In genomic region chrX:68498508-68499379, GRCh38 we compare ENCODE assay signal across 8 cellular contexts. TPM values are rescaled to one million over a fixed set of nuclear protein-coding genes. Genes with fewer than 3 reads are reported as not detected.
A peak's percentile ranks its signal among the peaks of the same experiment; 100 is the strongest.
DNase-seq lines count a peak whose midpoint lies in the region; ATAC-seq, FAIRE-seq and TF ChIP-seq lines count a peak whose summit lies in the region.

YIPF6 (plus strand) TSS chrX:68499051; CDS start chrX:68499067, 16 bp downstream.

- dilution Hi-C loops in keratinocyte (cut with MboI; ENCODE audit: extremely low pct_ligation_motif_present, low sequenced_read_pairs): no loop called here

- DNase-seq in AG09309 (ENCODE audit: low read depth): no peak
- DNase-seq in NCI-H2227 treated with DMSO at 0.1 percent for 48 hours (lab: John Stamatoyannopoulos, UW): peak; percentile 60
- DNase-seq in cerebellar cortex (ENCODE audit: low spot score): peak; percentile 77
- no peak for DNase-seq in keratinocyte (ENCODE audit: low read depth, low spot score)
- DNase-seq in stimulated activated CD4-positive, alpha-beta T cell treated with anti-CD3 and anti-CD28 coated beads, Interleukin-12 subunit alpha, Interleukin-12 subunit beta, amount 100 ng/mL, for 48 hours (ENCODE audit: low read depth in 2 of 3, low spot score in 1 of 3): peak; percentile 30 to 62 (median 39)

- no peaks in the 10 kb centered on the region for H3K9me1 ChIP-seq in keratinocyte (ENCODE audit: control insufficient read depth, extremely low read depth, insufficient read depth, low read length)

- peak within 1 kb of the TSS; percentile 90 for H2AFZ ChIP-seq in keratinocyte (ENCODE audit: control insufficient read depth, low read length)

- peak; percentile 76 for ATAC-seq in GM18870 (IDR thresholded peaks at IDR 0.05; ENCODE audit: unreplicated experiment)
- ATAC-seq in HG03097 (IDR thresholded peaks at IDR 0.05; ENCODE audit: low FRiP score, unreplicated experiment): peak; percentile 95
- peak; percentile 89 to 92 for ATAC-seq in activated CD4-positive, CD25-positive, alpha-beta regulatory T cell treated with anti-CD3 and anti-CD28 coated beads, Interleukin-2, amount 50 U/mL, for 24 hours

- H3K9ac ChIP-seq in keratinocyte (ENCODE audit: control insufficient read depth, extremely low read depth, insufficient read depth, low read length): peak within 1 kb of the TSS; percentile 91

- no peaks in the 10 kb centered on the region for H3K27me3 ChIP-seq in keratinocyte (ENCODE audit: control insufficient read depth, extremely low read depth, insufficient read depth, low read length)

- TF ChIP-seq CTCF in AG09309 (IDR thresholded peaks at IDR 0.05; ENCODE audit: control insufficient read depth, insufficient read depth, low read depth, low read length, missing control alignments) (no peak), keratinocyte (optimal IDR thresholded peaks at IDR 0.05 in 1 of 3, IDR thresholded peaks at IDR 0.05 in 1 of 3, conservative IDR thresholded peaks at IDR 0.05 in 1 of 3; ENCODE audit: extremely low read depth in 1 of 3, insufficient read depth in 2 of 3, low read length in 3 of 3) (no peak)

- peaks cover 34% of the 10 kb centered on the region for H3K79me2 ChIP-seq in keratinocyte (ENCODE audit: control insufficient read depth, insufficient read depth, low read length)

- peak; percentile 41 for FAIRE-seq in keratinocyte (lab: Jason Lieb, UNC)

- no peaks in the 10 kb centered on the region for H3K9me3 ChIP-seq in keratinocyte (ENCODE audit: control insufficient read depth, low read depth, low read length)

- peak within 1 kb of the TSS; percentile 93 for H3K27ac ChIP-seq in keratinocyte (ENCODE audit: control insufficient read depth, insufficient read depth, low read length)

- peaks cover 2% of the 10 kb centered on the region for H3K4me1 ChIP-seq in keratinocyte (ENCODE audit: control insufficient read depth, extremely low read depth, insufficient read depth, low read length)

- no peaks in the 10 kb centered on the region for H4K20me1 ChIP-seq in keratinocyte (ENCODE audit: control insufficient read depth, extremely low read depth, insufficient read depth, low read length)

- peak within 1 kb of the TSS; percentile 77 for H3K4me2 ChIP-seq in keratinocyte (ENCODE audit: control insufficient read depth, extremely low read depth, insufficient read depth, low read depth, low read length)

- no peaks in the 10 kb centered on the region for H3K36me3 ChIP-seq in keratinocyte (ENCODE audit: control insufficient read depth in 2 of 2, extremely low read depth in 1 of 2, insufficient read depth in 2 of 2, low read length in 2 of 2)

- H3K4me3 ChIP-seq in AG09309 (ENCODE audit: control insufficient read depth, low read depth, low read length) (peak within 1 kb of the TSS; percentile 81), keratinocyte (ENCODE audit: control insufficient read depth in 2 of 3, extremely low read depth in 1 of 3, insufficient read depth in 2 of 3, low read depth in 1 of 3, low read length in 3 of 3) (peak within 1 kb of the TSS; percentile 49 to 79 (median 74))

RNA-seq across cellular contexts. Expression of gene YIPF6, which starts in this region (rescaled TPM):
- 14.4 to 22.4 TPM (median 20.2 TPM) in 3 replicates for polyA plus RNA-seq in keratinocyte
- polyA plus RNA-seq in keratinocyte (2011; ENCODE audit: low read depth): 5.3 TPM
- 11.0 and 20.8 TPM in 2 replicates for polyA plus RNA-seq in keratinocyte (2011; cell fraction: cytosol; rRNA removed)
- polyA plus RNA-seq in keratinocyte (2011; cell fraction: nucleus; rRNA removed): 19.6 and 21.5 TPM in 2 replicates
- 14.7 and 21.1 TPM in 2 replicates for polyA plus RNA-seq in keratinocyte (2012; ENCODE audit: low replicate concordance)
- polyA minus RNA-seq in keratinocyte: 10.0 to 25.0 TPM (median 20.3 TPM) in 3 replicates
- polyA minus RNA-seq in keratinocyte (2011; cell fraction: cytosol; rRNA and poly(A)+ RNA removed): 10.6 TPM
- polyA minus RNA-seq in keratinocyte (2011; cell fraction: nucleus; rRNA and poly(A)+ RNA removed): 10.6 and 24.3 TPM in 2 replicates

Comparison
In these comparisons a context has a peak if more than half of its experiments do, and no peak if none do; other contexts are left out.
1. DNase-seq: peak in NCI-H2227 treated with DMSO at 0.1 percent for 48 hours (single experiment), cerebellar cortex (single experiment) and stimulated activated CD4-positive, alpha-beta T cell treated with anti-CD3 and anti-CD28 coated beads, Interleukin-12 subunit alpha, Interleukin-12 subunit beta, amount 100 ng/mL, for 48 hours (3 of 3); none in AG09309 (single experiment) and keratinocyte (single experiment).
2. Peak in every context shown above with its lines, with median percentiles within 50 percentile points of each other: ATAC-seq.